In genomic region chr6:77930382-77930781, GRCh38 we compare ENCODE assay signal across 22 cellular contexts.
"Had no signal": no experiment of that assay in that cellular context is flagged by ENCODE, and none has a peak within 500 bp of the region (broad histone marks: within the 10 kb centered on the region; RNA-seq: fewer than 3 reads in every experiment).

No MANE protein-coding gene starts in this region.

- H3K4me3 ChIP-seq: coronary artery, dorsolateral prefrontal cortex, esophagus muscularis mucosa, gastroesophageal sphincter, heart left ventricle, hepatocyte, left lung, lower lobe of right lung, mucosa of descending colon had no signal

- ATAC-seq: foreskin keratinocyte, gastroesophageal sphincter, heart left ventricle, left cardiac atrium, left lung, left ventricle myocardium superior, lower lobe of right lung, mucosa of descending colon had no signal

- H3K27ac ChIP-seq: coronary artery, esophagus muscularis mucosa, foreskin keratinocyte, gastroesophageal sphincter, heart left ventricle, hepatocyte, left lung, lower lobe of right lung had no signal

- DNase-seq: dermis blood vessel endothelial cell; dorsolateral prefrontal cortex; effector CD4-positive, alpha-beta T cell; effector memory CD4-positive, alpha-beta T cell; foreskin keratinocyte; heart left ventricle; hypothalamus; immature natural killer cell; left cardiac atrium; left lung; left ventricle myocardium superior; lower lobe of right lung; mesenchymal stem cell; mucosa of descending colon had no signal

- H3K4me1 ChIP-seq: foreskin keratinocyte, gastroesophageal sphincter, heart left ventricle, left lung, lower lobe of right lung had no signal

- H3K36me3 ChIP-seq: esophagus muscularis mucosa, gastroesophageal sphincter, heart left ventricle, left lung, lower lobe of right lung had no signal

- H3K9me3 ChIP-seq: esophagus muscularis mucosa, gastroesophageal sphincter, left lung, lower lobe of right lung, mucosa of descending colon had no signal

- FAIRE-seq: endothelial cell of umbilical vein, frontal cortex, islet of Langerhans, keratinocyte had no signal

- H3K27me3 ChIP-seq: dorsolateral prefrontal cortex, esophagus muscularis mucosa, foreskin keratinocyte, gastroesophageal sphincter, heart left ventricle, hepatocyte, left lung had no signal
